Comparison of ENCODE assay signal across 8 cellular contexts in the genomic region with DNA sequence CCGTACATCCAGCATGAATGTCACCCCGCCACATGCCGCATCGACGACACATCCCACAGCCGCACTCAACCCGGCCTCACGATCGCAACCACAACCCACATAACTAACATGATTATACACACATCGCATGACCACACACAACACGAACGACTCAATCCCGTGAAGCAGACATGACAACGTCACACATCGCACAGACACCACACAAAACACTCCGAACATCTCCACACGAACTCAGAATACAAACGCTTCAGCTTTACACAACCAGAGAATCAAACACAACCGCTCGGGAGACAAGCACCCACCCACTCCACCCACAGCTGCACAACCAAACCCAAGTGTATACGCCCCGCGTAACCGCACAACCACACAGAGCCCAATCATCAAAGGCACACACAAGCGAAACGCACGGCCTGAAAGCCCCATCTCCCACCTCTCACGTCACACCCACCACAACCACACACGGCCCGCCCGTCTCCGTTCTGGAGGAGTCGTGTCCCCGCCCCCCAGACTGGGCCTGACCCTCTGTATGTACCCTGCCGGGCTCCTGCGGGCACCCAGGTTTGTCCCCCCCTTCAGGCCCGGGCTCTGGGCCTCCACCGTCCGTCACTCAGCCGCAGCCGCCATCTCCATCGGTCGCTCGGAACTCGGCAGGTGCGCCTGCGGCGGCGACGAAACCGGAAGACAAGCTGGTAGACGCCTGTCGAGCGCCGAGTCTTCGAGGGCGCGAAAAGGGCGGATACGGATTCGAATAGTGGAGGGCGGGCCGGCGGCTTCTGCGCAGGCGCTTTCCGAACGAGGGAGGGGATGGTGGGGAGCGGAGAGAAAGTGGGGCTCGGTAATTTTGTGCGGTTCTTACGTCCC. TPM values are rescaled to one million over a fixed set of nuclear protein-coding genes. Genes with fewer than 3 reads are reported as not detected.
DNase-seq lines count a peak whose midpoint lies in the region; ATAC-seq and TF ChIP-seq lines count a peak whose summit lies in the region.

A gene (minus strand): TSS at position 646 of the 861 bp plus-strand sequence. CDS start 3,028 bp downstream, outside the sequence.

- peak; percentile 97 for DNase-seq in AG08395 (ENCODE audit: low spot score)
- DNase-seq in NCI-H345 (lab: John Stamatoyannopoulos, UW) = peak; percentile 93
- DNase-seq in activated B cell treated with CpG ODN at 0.5 μM for 24 hours = peak; percentile 89
- DNase-seq in central memory CD4-positive, alpha-beta T cell = peak; percentile 96
- peak; percentile 96 to 97 (median 97) for DNase-seq in immature natural killer cell
- DNase-seq in smooth muscle cell of the brain vasculature (ENCODE audit: low read depth, low spot score) = peak; percentile 78

- H3K4me3 Mint-ChIP-seq in activated B cell treated with CpG ODN at 0.5 μM for 24 hours (peak within 1 kb of the TSS; percentile 96), immature natural killer cell (peak within 1 kb of the TSS; percentile 88 to 95 (median 91))

- H3K4me1 Mint-ChIP-seq in activated B cell treated with CpG ODN at 0.5 μM for 24 hours (peaks cover 27% of the 10 kb centered on the region), immature natural killer cell (peaks cover 25 to 38% of the 10 kb centered on the region in 2 donors)

- peaks cover 7% of the 10 kb centered on the region for H3K27me3 Mint-ChIP-seq in activated B cell treated with CpG ODN at 0.5 μM for 24 hours
- peaks cover 17 to 29% (median 27%) of the 10 kb centered on the region in 3 donors for H3K27me3 Mint-ChIP-seq in immature natural killer cell (ENCODE audit: low read depth in 3 of 3)

- TF ChIP-seq CTCF in activated B cell treated with CpG ODN at 0.5 μM for 24 hours (IDR thresholded peaks at IDR 0.05) = no peak

- CTCF ChIA-PET in activated B cell treated with CpG ODN at 0.5 μM for 24 hours (lab: Charles Lee) = interaction anchor here (1.6 kb wide), 1 partner anchor 9 kb away, joined by 6 read pairs; no protein-coding TSS in a partner anchor

- intact Hi-C loops in activated B cell treated with CpG ODN at 0.5 μM for 24 hours (cut with micrococcal nuclease) = loop anchor here (1.0 to 2.0 kb wide), 8 partner anchors 33 to 761 kb away; a partner anchor contains a TSS

- H3K27ac Mint-ChIP-seq in activated B cell treated with CpG ODN at 0.5 μM for 24 hours (peak within 1 kb of the TSS; percentile 89), immature natural killer cell (peak within 1 kb of the TSS; percentile 95 to 98 (median 98))

- H3K36me3 Mint-ChIP-seq in activated B cell treated with CpG ODN at 0.5 μM for 24 hours (ENCODE audit: low read depth) = peaks cover 41% of the 10 kb centered on the region
- peaks cover 0 to 21% (median 5%) of the 10 kb centered on the region in 3 donors for H3K36me3 Mint-ChIP-seq in immature natural killer cell

- ATAC-seq in GM18907 (IDR thresholded peaks at IDR 0.05; ENCODE audit: unreplicated experiment) = peak; percentile 88
- ATAC-seq in HG03139 (IDR thresholded peaks at IDR 0.05; ENCODE audit: unreplicated experiment) = peak; percentile 82
- peak; percentile 79 for ATAC-seq in activated B cell treated with CpG ODN at 0.5 μM for 24 hours (ENCODE audit: low read depth)

- H3K9me3 Mint-ChIP-seq in activated B cell treated with CpG ODN at 0.5 μM for 24 hours (no peaks in the 10 kb centered on the region), immature natural killer cell (no peaks in the 10 kb centered on the region)

- POLR2A ChIA-PET in activated B cell treated with CpG ODN at 0.5 μM for 24 hours (lab: Charles Lee) = interaction anchor here (0.6 to 6.2 kb wide), 19 partner anchors 9 to 1166 kb away, joined by 3 to 51 read pairs (median 5); a partner anchor contains a TSS

RNA-seq across cellular contexts. Expression of the gene that starts here (rescaled TPM):
- total RNA-seq in activated B cell treated with CpG ODN at 0.5 μM for 24 hours = 19.8 and 29.0 TPM in 2 replicates
- polyA plus RNA-seq in immature natural killer cell = 10 to 100 TPM in 2 of 3 donors, 1 to 10 TPM in 1; 3.6 to 16.3 (median 11.1) TPM

Comparison
In these comparisons a context has a peak if more than half of its experiments do, and no peak if none do; other contexts are left out.
1. Peak in every context shown above with its lines: DNase-seq and ATAC-seq.